ENCODE assay signal across 13 cellular contexts in the genomic region with DNA sequence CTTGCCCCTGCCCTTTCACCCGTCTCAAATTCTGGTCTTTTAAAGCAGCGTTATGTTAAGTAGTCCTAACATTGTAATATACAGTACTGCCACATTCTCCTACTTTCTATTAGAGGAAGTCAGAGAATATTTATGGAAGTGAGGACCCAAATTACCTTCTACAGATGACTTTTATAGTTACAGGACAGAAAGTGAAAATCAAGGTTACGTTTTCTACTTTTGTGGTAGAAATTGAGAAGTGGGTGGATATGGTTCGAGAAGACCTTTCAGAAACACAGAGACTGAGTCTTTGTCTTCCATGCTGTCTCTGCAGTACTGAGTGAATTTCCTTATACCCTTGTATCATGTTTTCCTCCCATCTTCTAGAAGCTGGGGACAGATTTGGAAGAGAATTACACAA. TPM values are rescaled to one million over a fixed set of nuclear protein-coding genes. Genes with fewer than 3 reads are reported as not detected.
DNase-seq lines count a peak whose midpoint lies in the region; ATAC-seq, FAIRE-seq and TF ChIP-seq lines count a peak whose summit lies in the region.
"Had no signal": no experiment of that assay in that cellular context is flagged by ENCODE, and none has a peak within 500 bp of the region (broad histone marks: within the 10 kb centered on the region; RNA-seq: fewer than 3 reads in every experiment).

No MANE protein-coding gene starts in this region.

- DNase-seq in GM12892 (ENCODE audit: insufficient read length), result no peak
- no peak for DNase-seq in Peyer's patch
- no peak for DNase-seq in DMS114 treated with DMSO at 0.1 percent for 48 hours (lab: John Stamatoyannopoulos, UW; ENCODE audit: unreplicated experiment)
- DNase-seq in left cardiac atrium, result no peak
- DNase-seq in NK-92 treated with Interleukin-12 subunit alpha and Interleukin-12 subunit beta, amount 100 ng/mL, for 24 hours (lab: John Stamatoyannopoulos, UW), result no peak
- DNase-seq: CD4-positive, CD25-positive, alpha-beta regulatory T cell; KG1; NCI-H526; right cardiac atrium had no signal

- H3K27me3 ChIP-seq in Peyer's patch, result no peaks in the 10 kb centered on the region

- H3K4me1 ChIP-seq in Peyer's patch, result no peaks in the 10 kb centered on the region

- no peaks in the 10 kb centered on the region for H3K9me3 ChIP-seq in Peyer's patch

- peaks cover 0 to 44% (median 0%) of the 10 kb centered on the region in 3 donors for H3K36me3 ChIP-seq in Peyer's patch

- TF ChIP-seq CTCF in Peyer's patch (IDR thresholded peaks at IDR 0.05), result no peak

- FAIRE-seq in GM12892 (lab: Jason Lieb, UNC), result peak; percentile 95
- FAIRE-seq: colon had no signal

- intact Hi-C loops in left cardiac atrium (cut with DNase I), result no loop called here

- TF ChIP-seq POLR2A in GM12892 (IDR thresholded peaks at IDR 0.05; ENCODE audit: low read depth, low read length) (no peak), Peyer's patch (IDR thresholded peaks at IDR 0.05) (no peak)

- H3K4me3 ChIP-seq in Peyer's patch, result no peak overlapping the region

- ATAC-seq in GM19328 (IDR thresholded peaks at IDR 0.05; ENCODE audit: unreplicated experiment) (peak; percentile 83), HG02840 (IDR thresholded peaks at IDR 0.05; ENCODE audit: low FRiP score, unreplicated experiment) (peak; percentile 73), HG03575 (IDR thresholded peaks at IDR 0.05; ENCODE audit: extremely low read depth, insufficient number of reproducible peaks, low FRiP score, unreplicated experiment) (peak; percentile 70), left cardiac atrium (no peak)
- ATAC-seq: right cardiac atrium had no signal

- H3K27ac ChIP-seq in Peyer's patch, result no peak overlapping the region

RNA-seq across cellular contexts. Expression of gene SC5D, which starts 17.1 kb away (rescaled TPM):
- 36.8 TPM for polyA plus RNA-seq in GM12892 (2012; ENCODE audit: missing spikeins)
- total RNA-seq in Peyer's patch, result 10 to 100 TPM; 25.6 to 63.6 (median 37.7) TPM
- total RNA-seq in left cardiac atrium, result 10 to 100 TPM; 26.2 to 29.5 TPM

Comparison
In these comparisons a context has a peak if more than half of its experiments do, and no peak if none do; other contexts are left out.
1. ATAC-seq: peak in GM19328 (single experiment), HG02840 (single experiment) and HG03575 (single experiment); none in left cardiac atrium (0 of 2).